8 cellular contexts compared by ENCODE assay signal in genomic region chr21:43789276-43790052, GRCh38. TPM values are rescaled to one million over a fixed set of nuclear protein-coding genes. Genes with fewer than 3 reads are reported as not detected.
DNase-seq lines count a peak whose midpoint lies in the region; ATAC-seq and TF ChIP-seq lines count a peak whose summit lies in the region.

Gene RRP1 (plus strand): TSS chr21:43789577. CDS start chr21:43789630, 53 bp downstream.

- H3K4me1 ChIP-seq in BLaER1 treated with 17β-estradiol and CSF1 and Interleukin-3, amounts not matched to agents 10 nM and 100 nM, result peaks cover 23 to 44% (median 35%) of the 10 kb centered on the region in 10 experiments
- H3K4me1 ChIP-seq in colonic mucosa, result peaks cover 9% of the 10 kb centered on the region

- no peaks in the 10 kb centered on the region for H3K9me3 ChIP-seq in BLaER1 treated with 17β-estradiol and CSF1 and Interleukin-3, amounts not matched to agents 10 nM and 100 nM (replicated peaks in 1 of 11)
- H3K9me3 ChIP-seq in colonic mucosa, result no peaks in the 10 kb centered on the region

- H3K4me2 ChIP-seq in BLaER1 treated with 17β-estradiol and CSF1 and Interleukin-3, amounts not matched to agents 10 nM and 100 nM, result peak within 1 kb of the TSS; percentile 76 to 98 (median 93)

- peak within 1 kb of the TSS; percentile 80 to 99 (median 96) for H3K4me3 ChIP-seq in BLaER1 treated with 17β-estradiol and CSF1 and Interleukin-3, amounts not matched to agents 10 nM and 100 nM
- H3K4me3 ChIP-seq in colonic mucosa, result peak within 1 kb of the TSS; percentile 73

- H3K27ac ChIP-seq in BLaER1 treated with 17β-estradiol and CSF1 and Interleukin-3, amounts not matched to agents 10 nM and 100 nM, result peak within 1 kb of the TSS; percentile 68 to 95 (median 89)
- peak within 1 kb of the TSS; percentile 95 for H3K27ac ChIP-seq in colonic mucosa

- peaks cover 8 to 49% (median 46%) of the 10 kb centered on the region in 11 experiments; a peak in 21 of 22 replicates for H4K20me1 ChIP-seq in BLaER1 treated with 17β-estradiol and CSF1 and Interleukin-3, amounts not matched to agents 10 nM and 100 nM

- H3K9ac ChIP-seq in BLaER1 treated with 17β-estradiol and CSF1 and Interleukin-3, amounts not matched to agents 10 nM and 100 nM, result peak within 1 kb of the TSS; percentile 87 to 97 (median 93)
- peak within 1 kb of the TSS; percentile 78 for H3K9ac ChIP-seq in colonic mucosa (ENCODE audit: low read depth in 2 of 2, low read length in 2 of 2)

- peak; percentile 90 for ATAC-seq in GM19324 (IDR thresholded peaks at IDR 0.05; ENCODE audit: low FRiP score, unreplicated experiment)
- peak; percentile 75 for ATAC-seq in HG03460 (IDR thresholded peaks at IDR 0.05; ENCODE audit: unreplicated experiment)

- no peaks in the 10 kb centered on the region for H3K27me3 ChIP-seq in BLaER1 treated with 17β-estradiol and CSF1 and Interleukin-3, amounts not matched to agents 10 nM and 100 nM
- no peaks in the 10 kb centered on the region for H3K27me3 ChIP-seq in colonic mucosa

- H3K36me3 ChIP-seq in BLaER1 treated with 17β-estradiol and CSF1 and Interleukin-3, amounts not matched to agents 10 nM and 100 nM, result peaks cover 35 to 41% (median 39%) of the 10 kb centered on the region in 11 experiments
- H3K36me3 ChIP-seq in colonic mucosa, result peaks cover 8% of the 10 kb centered on the region

- peak; percentile 71 to 92 for DNase-seq in NCI-H526 (lab: John Stamatoyannopoulos, UW)
- peak; percentile 94 for DNase-seq in activated CD4-positive, alpha-beta T cell treated with anti-CD3 and anti-CD28 coated beads for 48 hours
- peak; percentile 90 for DNase-seq in colonic mucosa
- DNase-seq in left kidney (ENCODE audit: low read depth, low spot score), result peak; percentile 96
- peak; percentile 91 for DNase-seq in stimulated activated CD4-positive, alpha-beta T cell treated with anti-CD3 and anti-CD28 coated beads, Interleukin-1b, Interleukin-23, amount 100 ng/mL, for 48 hours

- intact Hi-C loops in colonic mucosa (cut with DNase I), result no loop called here

- peak; percentile 100 for TF ChIP-seq CTCF in colonic mucosa (IDR thresholded peaks at IDR 0.05)

RNA-seq across cellular contexts. Expression of gene RRP1, which starts in this region (rescaled TPM):
- total RNA-seq in colonic mucosa, result 10 to 100 TPM; 14.5 to 25.7 TPM

Comparison
In these comparisons a context has a peak if more than half of its experiments do, and no peak if none do; other contexts are left out.
1. Peak in every context shown above with its lines: DNase-seq, ATAC-seq, H3K4me3 ChIP-seq and H3K27ac ChIP-seq.